ENCODE assay signal across 20 cellular contexts in genomic region chr15:90949979-90950675, GRCh38. TPM values are rescaled to one million over a fixed set of nuclear protein-coding genes. Genes with fewer than 3 reads are reported as not detected.
DNase-seq lines count a peak whose midpoint lies in the region; ATAC-seq, FAIRE-seq and TF ChIP-seq lines count a peak whose summit lies in the region.
"Had no signal": no experiment of that assay in that cellular context is flagged by ENCODE, and none has a peak within 500 bp of the region (broad histone marks: within the 10 kb centered on the region; RNA-seq: fewer than 3 reads in every experiment).

No MANE protein-coding gene starts in this region.

- H3K9ac ChIP-seq in BLaER1 treated with 17β-estradiol and CSF1 and Interleukin-3, amounts not matched to agents 10 nM and 100 nM: peak overlapping the region in 9 of 11 experiments; percentile 13 to 52 (median 46); a peak in 13 of 22 replicates
- no peak overlapping the region for H3K9ac ChIP-seq in endothelial cell of umbilical vein (replicated peaks; ENCODE audit: extremely low read depth, insufficient read depth, low read length)
- H3K9ac ChIP-seq in smooth muscle cell (ENCODE audit: low read depth): no peak overlapping the region

- no peaks in the 10 kb centered on the region for H3K27me3 Mint-ChIP-seq in activated CD4-positive, alpha-beta memory T cell treated with anti-CD3 and anti-CD28 coated beads, Interleukin-2, amount 10 ng/mL, durations not matched to agents 7 days and 5 days

- no TSS peak for BruUV-seq in endothelial cell of umbilical vein (replicated peaks; lab: Mats Ljungman, UMichigan)

- no peaks in the 10 kb centered on the region for H3K9me3 Mint-ChIP-seq in activated CD4-positive, alpha-beta memory T cell treated with anti-CD3 and anti-CD28 coated beads, Interleukin-2, amount 10 ng/mL, durations not matched to agents 7 days and 5 days
- H3K9me3 Mint-ChIP-seq: H9 had no signal

- DNase-seq in RWPE1 (ENCODE audit: low spot score) (no peak), endothelial cell of umbilical vein (ENCODE audit: low read depth, low spot score) (no peak), smooth muscle cell (lab: John Stamatoyannopoulos, UW; ENCODE audit: unreplicated experiment) (no peak), D721Med (ENCODE audit: insufficient read length, low spot score) (no peak), right cardiac atrium (no peak)
- no peak for DNase-seq in activated CD4-positive, alpha-beta memory T cell treated with anti-CD3 and anti-CD28 coated beads, Interleukin-2, amount 10 ng/mL, durations not matched to agents 7 days and 5 days
- no peak for DNase-seq in stimulated activated CD4-positive, alpha-beta T cell treated with anti-CD3 and anti-CD28 coated beads, Interleukin-4, amount 100 ng/mL, for 24 hours
- DNase-seq: COR-L47, DMS53, H9, NCI-H1436, NCI-H2029, NCI-H510A treated with DMSO at 0.1 percent for 48 hours, NCI-H82, SHP77 had no signal

- peak overlapping the region in 9 of 11 experiments; percentile 44 to 73 (median 62); a peak in 17 of 22 replicates for H3K27ac ChIP-seq in BLaER1 treated with 17β-estradiol and CSF1 and Interleukin-3, amounts not matched to agents 10 nM and 100 nM
- peak overlapping the region; percentile 66 for H3K27ac ChIP-seq in RWPE1
- peak overlapping the region; percentile 46 for H3K27ac ChIP-seq in endothelial cell of umbilical vein (ENCODE audit: insufficient read depth, low read depth, low read length)
- H3K27ac ChIP-seq in smooth muscle cell (ENCODE audit: low read depth): peak overlapping the region; percentile 23
- H3K27ac ChIP-seq in right cardiac atrium (ENCODE audit: low read length): no peak overlapping the region

- CTCF ChIA-PET in RWPE1 (lab: Yijun Ruan, JAX): interaction anchor here (1.5 kb wide), 1 partner anchor 18 kb away, joined by 9 read pairs; the partner anchor contains the start of gene HDDC3
- CTCF ChIA-PET in endothelial cell of umbilical vein (lab: Charles Lee): interaction anchor here (1.2 to 2.3 kb wide), 3 partner anchors 16 to 321 kb away, joined by 3 to 29 read pairs (median 4); partner anchors contain the start of genes HDDC3 and UNC45A
- CTCF ChIA-PET in activated CD4-positive, alpha-beta memory T cell treated with anti-CD3 and anti-CD28 coated beads, Interleukin-2, amount 10 ng/mL, durations not matched to agents 7 days and 5 days (lab: Charles Lee): interaction anchor here (2.0 to 2.1 kb wide), 2 partner anchors 15 to 18 kb away, joined by 5 to 7 read pairs; partner anchors contain the start of genes HDDC3 and UNC45A

- H3K4me1 ChIP-seq in BLaER1 treated with 17β-estradiol and CSF1 and Interleukin-3, amounts not matched to agents 10 nM and 100 nM: peaks cover 10 to 40% (median 20%) of the 10 kb centered on the region in 10 experiments; a peak in 18 of 20 replicates
- H3K4me1 ChIP-seq in endothelial cell of umbilical vein (ENCODE audit: control insufficient read depth, extremely low read depth, insufficient read depth, low read length): peaks cover 10% of the 10 kb centered on the region
- no peaks in the 10 kb centered on the region for H3K4me1 ChIP-seq in smooth muscle cell (ENCODE audit: low read depth)
- H3K4me1 ChIP-seq in right cardiac atrium (ENCODE audit: control insufficient read depth, insufficient read depth, low read length): no peaks in the 10 kb centered on the region

- H2AFZ ChIP-seq in endothelial cell of umbilical vein (ENCODE audit: low read depth, low read length): no peak overlapping the region
- H2AFZ ChIP-seq in smooth muscle cell (ENCODE audit: low read depth): no peak overlapping the region

- peaks cover 0 to 41% (median 12%) of the 10 kb centered on the region in 11 experiments; a peak in 11 of 22 replicates for H4K20me1 ChIP-seq in BLaER1 treated with 17β-estradiol and CSF1 and Interleukin-3, amounts not matched to agents 10 nM and 100 nM
- no peaks in the 10 kb centered on the region for H4K20me1 ChIP-seq in endothelial cell of umbilical vein (replicated peaks; ENCODE audit: control insufficient read depth, extremely low read depth, insufficient read depth, low read length)
- peaks cover under 1% of the 10 kb centered on the region for H4K20me1 ChIP-seq in smooth muscle cell (ENCODE audit: low read depth)

- H3K27ac Mint-ChIP-seq in activated CD4-positive, alpha-beta memory T cell treated with anti-CD3 and anti-CD28 coated beads, Interleukin-2, amount 10 ng/mL, durations not matched to agents 7 days and 5 days: no peak overlapping the region
- H3K27ac Mint-ChIP-seq: H9 had no signal

- FAIRE-seq in endothelial cell of umbilical vein (lab: Jason Lieb, UNC) (no peak), D721Med (lab: Jason Lieb, UNC) (no peak)
- FAIRE-seq: A204.1 had no signal

- peaks cover 61% of the 10 kb centered on the region for H3K36me3 Mint-ChIP-seq in activated CD4-positive, alpha-beta memory T cell treated with anti-CD3 and anti-CD28 coated beads, Interleukin-2, amount 10 ng/mL, durations not matched to agents 7 days and 5 days (ENCODE audit: low read depth)

- dilution Hi-C loops in endothelial cell of umbilical vein (cut with MboI; ENCODE audit: extremely low pct_ligation_motif_present, low sequenced_read_pairs): no loop called here

- H3K79me2 ChIP-seq in endothelial cell of umbilical vein (ENCODE audit: control insufficient read depth, insufficient read depth, low read length) (no peaks in the 10 kb centered on the region), smooth muscle cell (ENCODE audit: low read depth) (no peaks in the 10 kb centered on the region)

- TF ChIP-seq POLR2A in endothelial cell of umbilical vein (IDR thresholded peaks at IDR 0.05; ENCODE audit: low read depth, low read length): no peak

- H3K4me1 Mint-ChIP-seq in activated CD4-positive, alpha-beta memory T cell treated with anti-CD3 and anti-CD28 coated beads, Interleukin-2, amount 10 ng/mL, durations not matched to agents 7 days and 5 days: peaks cover 15% of the 10 kb centered on the region
- H3K4me1 Mint-ChIP-seq: H9 had no signal

- ATAC-seq in right cardiac atrium: no peak
- ATAC-seq: SK-N-SH treated with all-trans-retinoic acid at 6 μM for 48 hours had no signal

- H3K4me2 ChIP-seq in BLaER1 treated with 17β-estradiol and CSF1 and Interleukin-3, amounts not matched to agents 10 nM and 100 nM: peak overlapping the region in 5 of 11 experiments; percentile 37 to 83 (median 66); a peak in 9 of 22 replicates
- H3K4me2 ChIP-seq in endothelial cell of umbilical vein (ENCODE audit: insufficient read depth, low read length) (no peak overlapping the region), smooth muscle cell (no peak overlapping the region)

- WGBS in smooth muscle cell (ENCODE audit: low lambda C conversion rate): 98% methylated on average over 23 of the region's 23 CpGs
- WGBS in right cardiac atrium: 92% methylated on average over 23 of the region's 23 CpGs

- peaks cover 87 to 93% (median 89%) of the 10 kb centered on the region in 11 experiments for H3K36me3 ChIP-seq in BLaER1 treated with 17β-estradiol and CSF1 and Interleukin-3, amounts not matched to agents 10 nM and 100 nM
- peaks cover 21 to 62% of the 10 kb centered on the region in 2 experiments for H3K36me3 ChIP-seq in endothelial cell of umbilical vein (ENCODE audit: control insufficient read depth in 2 of 2, extremely low read depth in 1 of 2, insufficient read depth in 2 of 2, low read length in 2 of 2)
- no peaks in the 10 kb centered on the region for H3K36me3 ChIP-seq in smooth muscle cell (ENCODE audit: low read depth)

- no peaks in the 10 kb centered on the region for H3K27me3 ChIP-seq in BLaER1 treated with 17β-estradiol and CSF1 and Interleukin-3, amounts not matched to agents 10 nM and 100 nM
- H3K27me3 ChIP-seq in endothelial cell of umbilical vein (ENCODE audit: control insufficient read depth in 2 of 2, insufficient read depth in 2 of 2, low read length in 2 of 2): no peaks in the 10 kb centered on the region
- H3K27me3 ChIP-seq in smooth muscle cell (ENCODE audit: low read depth): no peaks in the 10 kb centered on the region
- H3K27me3 ChIP-seq in right cardiac atrium (ENCODE audit: control insufficient read depth, insufficient read depth): no peaks in the 10 kb centered on the region
- H3K27me3 ChIP-seq: Peyer's patch had no signal

- no peaks in the 10 kb centered on the region for H3K9me3 ChIP-seq in BLaER1 treated with 17β-estradiol and CSF1 and Interleukin-3, amounts not matched to agents 10 nM and 100 nM (replicated peaks in 1 of 11)
- H3K9me3 ChIP-seq in endothelial cell of umbilical vein (replicated peaks; ENCODE audit: control insufficient read depth, insufficient read depth, low read length) (no peaks in the 10 kb centered on the region), smooth muscle cell (replicated peaks; ENCODE audit: low read depth) (no peaks in the 10 kb centered on the region), right cardiac atrium (ENCODE audit: control insufficient read depth, low read length) (no peaks in the 10 kb centered on the region)
- H3K9me3 ChIP-seq: Peyer's patch had no signal

- no peak overlapping the region for H3K4me3 ChIP-seq in BLaER1 treated with 17β-estradiol and CSF1 and Interleukin-3, amounts not matched to agents 10 nM and 100 nM
- H3K4me3 ChIP-seq in endothelial cell of umbilical vein (replicated peaks in 1 of 3; ENCODE audit: insufficient read depth in 1 of 3, low read depth in 1 of 3, low read length in 3 of 3): no peak overlapping the region
- H3K4me3 ChIP-seq in smooth muscle cell: no peak overlapping the region
- no peak overlapping the region for H3K4me3 ChIP-seq in right cardiac atrium (ENCODE audit: low read length)
- H3K4me3 ChIP-seq: Peyer's patch had no signal

- H3K9me1 ChIP-seq in endothelial cell of umbilical vein (replicated peaks; ENCODE audit: control insufficient read depth, extremely low read depth, insufficient read depth, low read length): no peaks in the 10 kb centered on the region

- H3F3A ChIP-seq in smooth muscle cell (ENCODE audit: low read depth): no peaks in the 10 kb centered on the region

- TF ChIP-seq CTCF in RWPE1 (conservative IDR thresholded peaks at IDR 0.05; ENCODE audit: low read depth): no peak
- TF ChIP-seq CTCF in endothelial cell of umbilical vein (IDR thresholded peaks at IDR 0.05; ENCODE audit: extremely low read depth in 1 of 2, insufficient read depth in 1 of 2, low read depth in 1 of 2, low read length in 2 of 2): no peak
- no peak for TF ChIP-seq CTCF in smooth muscle cell (IDR thresholded peaks at IDR 0.05; ENCODE audit: borderline replicate concordance, insufficient read depth, poor library complexity, severe bottlenecking)
- TF ChIP-seq CTCF in D721Med (IDR thresholded peaks at IDR 0.05; ENCODE audit: insufficient read depth, missing control alignments): no peak

- H3K4me3 Mint-ChIP-seq in activated CD4-positive, alpha-beta memory T cell treated with anti-CD3 and anti-CD28 coated beads, Interleukin-2, amount 10 ng/mL, durations not matched to agents 7 days and 5 days: no peak overlapping the region
- H3K4me3 Mint-ChIP-seq: CD14-positive monocyte, H9 had no signal

- intact Hi-C loops in endothelial cell of umbilical vein (cut with micrococcal nuclease) (no loop called here), right cardiac atrium (cut with DNase I) (loop anchor here in 2 of 4 donors (10.0 kb wide), 1 partner anchor 315 kb away; no protein-coding TSS in a partner anchor)

- POLR2A ChIA-PET in RWPE1 (lab: Yijun Ruan, JAX; ENCODE audit: low non-redundant PET): interaction anchor here (0.9 kb wide), 1 partner anchor 15 kb away, joined by 3 read pairs; the partner anchor contains the start of gene UNC45A
- POLR2A ChIA-PET in endothelial cell of umbilical vein (lab: Charles Lee): no interaction called here
- POLR2A ChIA-PET in activated CD4-positive, alpha-beta memory T cell treated with anti-CD3 and anti-CD28 coated beads, Interleukin-2, amount 10 ng/mL, durations not matched to agents 7 days and 5 days (lab: Charles Lee): interaction anchor here (1.0 kb wide), 1 partner anchor 15 kb away, joined by 4 read pairs; the partner anchor contains the start of gene UNC45A

RNA-seq across cellular contexts. Expression of gene RCCD1, which starts 4.6 kb away (rescaled TPM):
- total RNA-seq in endothelial cell of umbilical vein: 13.3 and 15.3 TPM in 2 replicates
- polyA plus RNA-seq in endothelial cell of umbilical vein: 7.7 and 8.8 TPM in 2 replicates
- polyA plus RNA-seq in endothelial cell of umbilical vein (2011; cell fraction: cytosol; rRNA removed): 8.2 and 10.1 TPM in 2 replicates
- 34.0 and 38.4 TPM in 2 replicates for polyA plus RNA-seq in endothelial cell of umbilical vein (2011; cell fraction: nucleus; rRNA removed)
- 8.9 and 9.4 TPM in 2 replicates for polyA plus RNA-seq in endothelial cell of umbilical vein (2012)
- 5.9 and 6.5 TPM in 2 replicates for polyA minus RNA-seq in endothelial cell of umbilical vein
- polyA minus RNA-seq in endothelial cell of umbilical vein (2011; cell fraction: cytosol; rRNA and poly(A)+ RNA removed): 19.8 TPM
- polyA minus RNA-seq in endothelial cell of umbilical vein (2011; cell fraction: nucleus; rRNA and poly(A)+ RNA removed): 4.4 and 6.0 TPM in 2 replicates
- 4.4 and 5.8 TPM in 2 replicates for total RNA-seq in smooth muscle cell
- 9.2 and 14.8 TPM in 2 replicates for polyA plus RNA-seq in smooth muscle cell
- 10 to 100 TPM; 31.3 to 32.8 TPM for total RNA-seq in activated CD4-positive, alpha-beta memory T cell treated with anti-CD3 and anti-CD28 coated beads, Interleukin-2, amount 10 ng/mL, durations not matched to agents 7 days and 5 days
- total RNA-seq in right cardiac atrium: 10 to 100 TPM in 3 of 4 donors, 1 to 10 TPM in 1; 8.7 to 14.8 (median 13.4) TPM
- 11.1 TPM for polyA plus RNA-seq in right cardiac atrium

RNA-seq across cellular contexts. Expression of gene UNC45A, which starts 15.0 kb away (rescaled TPM):
- total RNA-seq in endothelial cell of umbilical vein (106 and 108 TPM in 2 replicates), smooth muscle cell (43.6 and 57.5 TPM in 2 replicates), right cardiac atrium (10 to 100 TPM; 26.2 to 32.8 (median 29.9) TPM)
- polyA plus RNA-seq in endothelial cell of umbilical vein (103 and 111 TPM in 2 replicates), smooth muscle cell (66.6 and 68.4 TPM in 2 replicates), right cardiac atrium (24.0 TPM)
- 85.2 and 85.7 TPM in 2 replicates for polyA plus RNA-seq in endothelial cell of umbilical vein (2011; cell fraction: cytosol; rRNA removed)
- 175 and 176 TPM in 2 replicates for polyA plus RNA-seq in endothelial cell of umbilical vein (2011; cell fraction: nucleus; rRNA removed)
- 80.0 and 83.1 TPM in 2 replicates for polyA plus RNA-seq in endothelial cell of umbilical vein (2012)
- polyA minus RNA-seq in endothelial cell of umbilical vein: 108 and 130 TPM in 2 replicates
- polyA minus RNA-seq in endothelial cell of umbilical vein (2011; cell fraction: cytosol; rRNA and poly(A)+ RNA removed): 56.5 TPM
- polyA minus RNA-seq in endothelial cell of umbilical vein (2011; cell fraction: nucleus; rRNA and poly(A)+ RNA removed): 45.1 and 71.0 TPM in 2 replicates
- 10 to 100 TPM; 71.3 to 75.2 TPM for total RNA-seq in activated CD4-positive, alpha-beta memory T cell treated with anti-CD3 and anti-CD28 coated beads, Interleukin-2, amount 10 ng/mL, durations not matched to agents 7 days and 5 days

RNA-seq across cellular contexts. Expression of gene HDDC3, which starts 17.8 kb away (rescaled TPM):
- total RNA-seq in endothelial cell of umbilical vein (12.3 and 16.0 TPM in 2 replicates), smooth muscle cell (10.0 and 16.0 TPM in 2 replicates), right cardiac atrium (10 to 100 TPM; 13.5 to 17.7 (median 17.0) TPM)
- polyA plus RNA-seq in endothelial cell of umbilical vein (20.2 and 21.8 TPM in 2 replicates), smooth muscle cell (15.5 and 16.3 TPM in 2 replicates), right cardiac atrium (22.2 TPM)
- 18.9 and 19.0 TPM in 2 replicates for polyA plus RNA-seq in endothelial cell of umbilical vein (2011; cell fraction: cytosol; rRNA removed)
- 10.1 and 11.8 TPM in 2 replicates for polyA plus RNA-seq in endothelial cell of umbilical vein (2011; cell fraction: nucleus; rRNA removed)
- 13.1 and 15.1 TPM in 2 replicates for polyA plus RNA-seq in endothelial cell of umbilical vein (2012)
- 12.8 TPM in 2 replicates for polyA minus RNA-seq in endothelial cell of umbilical vein
- polyA minus RNA-seq in endothelial cell of umbilical vein (2011; cell fraction: cytosol; rRNA and poly(A)+ RNA removed): 13.5 TPM
- 3.1 and 3.9 TPM in 2 replicates for polyA minus RNA-seq in endothelial cell of umbilical vein (2011; cell fraction: nucleus; rRNA and poly(A)+ RNA removed)
- total RNA-seq in activated CD4-positive, alpha-beta memory T cell treated with anti-CD3 and anti-CD28 coated beads, Interleukin-2, amount 10 ng/mL, durations not matched to agents 7 days and 5 days: 10 to 100 TPM; 37.6 to 41.7 TPM

RNA-seq across cellular contexts. Expression of gene PRC1, which starts 44.2 kb away (rescaled TPM):
- 171 and 185 TPM in 2 replicates for total RNA-seq in endothelial cell of umbilical vein
- polyA plus RNA-seq in endothelial cell of umbilical vein: 270 and 280 TPM in 2 replicates
- 182 and 231 TPM in 2 replicates for polyA plus RNA-seq in endothelial cell of umbilical vein (2011; cell fraction: cytosol; rRNA removed)
- polyA plus RNA-seq in endothelial cell of umbilical vein (2011; cell fraction: nucleus; rRNA removed): 393 and 538 TPM in 2 replicates
- 76.1 and 156 TPM in 2 replicates for polyA plus RNA-seq in endothelial cell of umbilical vein (2012)
- 235 and 275 TPM in 2 replicates for polyA minus RNA-seq in endothelial cell of umbilical vein
- polyA minus RNA-seq in endothelial cell of umbilical vein (2011; cell fraction: cytosol; rRNA and poly(A)+ RNA removed): 256 TPM
- polyA minus RNA-seq in endothelial cell of umbilical vein (2011; cell fraction: nucleus; rRNA and poly(A)+ RNA removed): 92.1 and 129 TPM in 2 replicates
- 20.4 and 41.1 TPM in 2 replicates for total RNA-seq in smooth muscle cell
- 29.7 and 32.3 TPM in 2 replicates for polyA plus RNA-seq in smooth muscle cell
- 100 to 1,000 TPM; 158 to 167 TPM for total RNA-seq in activated CD4-positive, alpha-beta memory T cell treated with anti-CD3 and anti-CD28 coated beads, Interleukin-2, amount 10 ng/mL, durations not matched to agents 7 days and 5 days
- total RNA-seq in right cardiac atrium: 1 to 10 TPM; 5.1 to 8.7 (median 6.9) TPM
- polyA plus RNA-seq in right cardiac atrium: 5.7 TPM

RNA-seq across cellular contexts. Expression of gene MAN2A2, which starts 47.0 kb away (rescaled TPM):
- total RNA-seq in endothelial cell of umbilical vein: 52.1 and 60.9 TPM in 2 replicates
- polyA plus RNA-seq in endothelial cell of umbilical vein: 77.7 and 106 TPM in 2 replicates
- 44.3 and 51.6 TPM in 2 replicates for polyA plus RNA-seq in endothelial cell of umbilical vein (2011; cell fraction: cytosol; rRNA removed)
- polyA plus RNA-seq in endothelial cell of umbilical vein (2011; cell fraction: nucleus; rRNA removed): 343 and 437 TPM in 2 replicates
- 26.6 and 30.2 TPM in 2 replicates for polyA plus RNA-seq in endothelial cell of umbilical vein (2012)
- polyA minus RNA-seq in endothelial cell of umbilical vein: 117 and 125 TPM in 2 replicates
- polyA minus RNA-seq in endothelial cell of umbilical vein (2011; cell fraction: cytosol; rRNA and poly(A)+ RNA removed): 28.1 TPM
- 75.6 and 91.6 TPM in 2 replicates for polyA minus RNA-seq in endothelial cell of umbilical vein (2011; cell fraction: nucleus; rRNA and poly(A)+ RNA removed)
- 7.1 and 11.0 TPM in 2 replicates for total RNA-seq in smooth muscle cell
- 9.7 and 15.3 TPM in 2 replicates for polyA plus RNA-seq in smooth muscle cell
- 100 to 1,000 TPM; 132 to 133 TPM for total RNA-seq in activated CD4-positive, alpha-beta memory T cell treated with anti-CD3 and anti-CD28 coated beads, Interleukin-2, amount 10 ng/mL, durations not matched to agents 7 days and 5 days
- 100 to 1,000 TPM in 2 of 4 donors, 10 to 100 TPM in 2; 75.9 to 118 (median 93.4) TPM for total RNA-seq in right cardiac atrium
- 41.6 TPM for polyA plus RNA-seq in right cardiac atrium

Comparison
In these comparisons a context has a peak if more than half of its experiments do, and no peak if none do; other contexts are left out.
1. H3K9ac ChIP-seq: peak in BLaER1 treated with 17β-estradiol and CSF1 and Interleukin-3, amounts not matched to agents 10 nM and 100 nM (9 of 11); none in endothelial cell of umbilical vein (single experiment) and smooth muscle cell (single experiment).